In genomic region chr1:37031419-37031818, GRCh38 we compare ENCODE assay signal across 16 cellular contexts. TPM values are rescaled to one million over a fixed set of nuclear protein-coding genes. Genes with fewer than 3 reads are reported as not detected.
DNase-seq lines count a peak whose midpoint lies in the region; ATAC-seq and TF ChIP-seq lines count a peak whose summit lies in the region.
"Had no signal": no experiment of that assay in that cellular context is flagged by ENCODE, and none has a peak within 500 bp of the region (broad histone marks: within the 10 kb centered on the region; RNA-seq: fewer than 3 reads in every experiment).

No MANE protein-coding gene starts in this region.

- intact Hi-C loops in OCI-LY7 (cut with micrococcal nuclease; ENCODE audit: unreplicated experiment) (no loop called here), dorsolateral prefrontal cortex (cut with DNase I) (loop anchor here (10.0 kb wide), 5 partner anchors 167 to 457 kb away; no protein-coding TSS in a partner anchor)

- TF ChIP-seq CTCF in OCI-LY7 (conservative IDR thresholded peaks at IDR 0.05; ENCODE audit: low read length) (no peak), dorsolateral prefrontal cortex (IDR thresholded peaks at IDR 0.05 in 54 of 56, conservative IDR thresholded peaks at IDR 0.05 in 2 of 56; ENCODE audit: low read depth in 1 of 56, partially characterized antibody in 56 of 56) (no peak), neural progenitor cell (IDR thresholded peaks at IDR 0.05) (no peak), nephron progenitor cell (IDR thresholded peaks at IDR 0.05) (no peak)

- H3K27me3 Mint-ChIP-seq in neural progenitor cell (ENCODE audit: insufficient read depth, low read depth) (peaks cover 66% of the 10 kb centered on the region), nephron progenitor cell (ENCODE audit: low read depth, poor library complexity) (peaks cover 96% of the 10 kb centered on the region)

- H3K27ac Mint-ChIP-seq in neural progenitor cell (no peak overlapping the region), nephron progenitor cell (no peak overlapping the region)
- H3K27ac Mint-ChIP-seq: CD14-positive monocyte; CD8-positive, alpha-beta T cell had no signal

- H3K9me3 ChIP-seq in OCI-LY7 (ENCODE audit: low read length) (no peaks in the 10 kb centered on the region), neural progenitor cell (ENCODE audit: low read depth) (no peaks in the 10 kb centered on the region)

- H3K9me3 Mint-ChIP-seq in neural progenitor cell (peaks cover 3% of the 10 kb centered on the region), nephron progenitor cell (no peaks in the 10 kb centered on the region)
- H3K9me3 Mint-ChIP-seq: CD8-positive, alpha-beta T cell had no signal

- peaks cover 31% of the 10 kb centered on the region for H3F3A ChIP-seq in neural progenitor cell (ENCODE audit: low read depth)

- H2AFZ ChIP-seq in OCI-LY7 (ENCODE audit: low read length) (no peak overlapping the region), neural progenitor cell (replicated peaks) (no peak overlapping the region)
- H2AFZ ChIP-seq: GM23248 had no signal

- H3K4me1 ChIP-seq in OCI-LY7 (ENCODE audit: insufficient read depth, low read length, poor library complexity, severe bottlenecking), result peaks cover 91% of the 10 kb centered on the region
- H3K4me1 ChIP-seq in neural progenitor cell, result peaks cover 66% of the 10 kb centered on the region

- H3K9ac ChIP-seq in neural progenitor cell, result no peak overlapping the region
- H3K9ac ChIP-seq: GM23248 had no signal

- peaks cover 0 to 58% (median 38%) of the 10 kb centered on the region in 45 donors for H3K27me3 ChIP-seq in dorsolateral prefrontal cortex
- H3K27me3 ChIP-seq in neural progenitor cell, result peaks cover 92% of the 10 kb centered on the region

- POLR2A ChIA-PET in OCI-LY7 (lab: Charles Lee), result interaction anchor here (0.6 to 4.0 kb wide), 5 partner anchors 29 to 225 kb away, joined by 3 to 25 read pairs (median 4); no protein-coding TSS in a partner anchor

- H3K27ac ChIP-seq in OCI-LY7 (ENCODE audit: low read depth, low read length, poor library complexity, severe bottlenecking) (peak overlapping the region; percentile 95), dorsolateral prefrontal cortex (peak overlapping the region in 5 of 59 donors; percentile 0 to 79 (median 11)), neural progenitor cell (no peak overlapping the region)
- H3K27ac ChIP-seq: 22Rv1, GM23248, HL-60 had no signal

- BruUV-seq in OCI-LY7 (replicated peaks; lab: Mats Ljungman, UMichigan), result no TSS peak

- H3K79me2 ChIP-seq in OCI-LY7 (ENCODE audit: insufficient read depth, low read depth, low read length) (peaks cover 58% of the 10 kb centered on the region), neural progenitor cell (ENCODE audit: low read depth) (no peaks in the 10 kb centered on the region)

- H3K36me3 Mint-ChIP-seq in neural progenitor cell (no peaks in the 10 kb centered on the region), nephron progenitor cell (ENCODE audit: low read depth) (no peaks in the 10 kb centered on the region)
- H3K36me3 Mint-ChIP-seq: CD14-positive monocyte; CD8-positive, alpha-beta T cell had no signal

- H3K4me3 Mint-ChIP-seq in neural progenitor cell (no peak overlapping the region), nephron progenitor cell (no peak overlapping the region)
- H3K4me3 Mint-ChIP-seq: CD8-positive, alpha-beta T cell had no signal

- ATAC-seq in GM21717 (IDR thresholded peaks at IDR 0.05; ENCODE audit: unreplicated experiment), result no peak
- ATAC-seq: CD8-positive, alpha-beta T cell; HCT116 had no signal

- H3K36me3 ChIP-seq in OCI-LY7 (ENCODE audit: insufficient read depth, low read length), result no peaks in the 10 kb centered on the region
- H3K36me3 ChIP-seq in neural progenitor cell, result no peaks in the 10 kb centered on the region

- peak; percentile 63 for DNase-seq in DMS79 (lab: John Stamatoyannopoulos, UW)
- DNase-seq in DMS79 treated with DMSO at 0.1 percent for 48 hours (lab: John Stamatoyannopoulos, UW), result no peak
- no peak for DNase-seq in OCI-LY7 (ENCODE audit: low spot score)
- DNase-seq in dorsolateral prefrontal cortex, result no peak
- DNase-seq in neural progenitor cell (ENCODE audit: low spot score), result no peak
- no peak for DNase-seq in NCI-H526 treated with DMSO at 0.1 percent for 48 hours (lab: John Stamatoyannopoulos, UW)
- no peak for DNase-seq in nephron progenitor cell
- DNase-seq: CD8-positive, alpha-beta T cell; COR-L47; DMS153; GM23248 had no signal

- CTCF ChIA-PET in OCI-LY7 (lab: Charles Lee; ENCODE audit: unreplicated experiment), result interaction anchor here (1.1 kb wide), 1 partner anchor 168 kb away, joined by 4 read pairs; no protein-coding TSS in a partner anchor

- H3K4me3 ChIP-seq in OCI-LY7 (ENCODE audit: low read depth, low read length, poor library complexity, severe bottlenecking) (peak overlapping the region; percentile 73), dorsolateral prefrontal cortex (peak overlapping the region in 34 of 59 donors; percentile 2 to 69 (median 54)), neural progenitor cell (no peak overlapping the region)
- H3K4me3 ChIP-seq: GM23248 had no signal

- H3K9me2 ChIP-seq in OCI-LY7 (ENCODE audit: insufficient read depth, low read length), result no peaks in the 10 kb centered on the region

- H4K20me1 ChIP-seq in OCI-LY7 (ENCODE audit: insufficient read depth, low read length) (no peaks in the 10 kb centered on the region), neural progenitor cell (ENCODE audit: low read depth) (peaks cover 52% of the 10 kb centered on the region)

- H3K4me2 ChIP-seq in OCI-LY7 (ENCODE audit: low read length) (peak overlapping the region; percentile 64), neural progenitor cell (peak overlapping the region; percentile 21)

- H3K4me1 Mint-ChIP-seq in neural progenitor cell, result peaks cover 33% of the 10 kb centered on the region
- peaks cover 18% of the 10 kb centered on the region for H3K4me1 Mint-ChIP-seq in nephron progenitor cell

RNA-seq across cellular contexts. Expression of gene GRIK3, which starts 2.9 kb away (rescaled TPM):
- total RNA-seq in OCI-LY7 (2014; rRNA removed; shearing (Covaris generic)), result 13.1 and 16.3 TPM in 2 replicates
- total RNA-seq in OCI-LY7 (2022) (48.6 and 55.0 TPM in 2 replicates), dorsolateral prefrontal cortex (10 to 100 TPM; 13.4 to 44.7 (median 29.5) TPM), neural progenitor cell (ENCODE audit: low replicate concordance) (1.7 and 3.0 TPM in 2 replicates)
- total RNA-seq: CD8-positive, alpha-beta T cell; GM23248 had no signal
